21 cellular contexts compared by ENCODE assay signal in genomic region chr2:7728388-7728787, GRCh38.
DNase-seq lines count a peak whose midpoint lies in the region; ATAC-seq and TF ChIP-seq lines count a peak whose summit lies in the region.
"Had no signal": no experiment of that assay in that cellular context is flagged by ENCODE, and none has a peak within 500 bp of the region (broad histone marks: within the 10 kb centered on the region; RNA-seq: fewer than 3 reads in every experiment).

No MANE protein-coding gene starts in this region.

- no peak for ATAC-seq in activated T-cell treated with anti-CD3 and anti-CD28 coated beads, Interleukin-2, amount 50 U/mL, for 4 hours
- ATAC-seq in stimulated activated effector memory CD8-positive, alpha-beta T cell treated with anti-CD3 and anti-CD28 coated beads, Interleukin-12 subunit alpha, Interleukin-12 subunit beta, amount 100 ng/mL, for 72 hours, result no peak
- ATAC-seq in HG03439 (IDR thresholded peaks at IDR 0.05; ENCODE audit: unreplicated experiment) (no peak), GM18907 (IDR thresholded peaks at IDR 0.05; ENCODE audit: unreplicated experiment) (no peak)
- ATAC-seq: SK-N-SH treated with all-trans-retinoic acid at 6 μM for 48 hours had no signal

- H3K36me3 ChIP-seq in duodenal mucosa (ENCODE audit: control insufficient read depth in 1 of 2, insufficient read depth in 2 of 2, low read length in 2 of 2), result no peaks in the 10 kb centered on the region
- H3K36me3 ChIP-seq: BE2C, prostate gland, sigmoid colon had no signal

- H3K4me1 ChIP-seq in duodenal mucosa (ENCODE audit: control insufficient read depth in 1 of 2, insufficient read depth in 2 of 2, low read length in 2 of 2), result no peaks in the 10 kb centered on the region
- H3K4me1 ChIP-seq: BE2C, prostate gland had no signal

- H3K9ac ChIP-seq in duodenal mucosa (ENCODE audit: low read depth in 1 of 2, low read length in 2 of 2), result peak overlapping the region; percentile 23 to 40

- no peaks in the 10 kb centered on the region for H3K9me3 ChIP-seq in duodenal mucosa (ENCODE audit: control insufficient read depth in 1 of 2, low read length in 2 of 2)
- H3K9me3 ChIP-seq: BE2C, prostate gland, sigmoid colon had no signal

- CTCF ChIA-PET in activated CD4-positive, alpha-beta memory T cell treated with anti-CD3 and anti-CD28 coated beads for 36 hours (lab: Charles Lee), result interaction anchor here (1.1 kb wide), 1 partner anchor 14 kb away, joined by 4 read pairs; no protein-coding TSS in a partner anchor

- no peak overlapping the region for H3K27ac ChIP-seq in duodenal mucosa (ENCODE audit: low read depth, low read length)
- H3K27ac ChIP-seq: prostate gland, sigmoid colon had no signal

- H3K9me3 Mint-ChIP-seq in activated T-cell treated with anti-CD3 and anti-CD28 coated beads, Interleukin-2, amount 50 U/mL, for 4 hours, result no peaks in the 10 kb centered on the region
- H3K9me3 Mint-ChIP-seq in activated CD4-positive, alpha-beta memory T cell treated with anti-CD3 and anti-CD28 coated beads for 36 hours, result no peaks in the 10 kb centered on the region
- no peaks in the 10 kb centered on the region for H3K9me3 Mint-ChIP-seq in stimulated activated effector memory CD8-positive, alpha-beta T cell treated with anti-CD3 and anti-CD28 coated beads, Interleukin-12 subunit alpha, Interleukin-12 subunit beta, amount 100 ng/mL, for 72 hours
- no peaks in the 10 kb centered on the region for H3K9me3 Mint-ChIP-seq in osteocyte (ENCODE audit: unreplicated experiment)

- H3K27me3 Mint-ChIP-seq in activated T-cell treated with anti-CD3 and anti-CD28 coated beads, Interleukin-2, amount 50 U/mL, for 4 hours (ENCODE audit: low read depth), result no peaks in the 10 kb centered on the region
- H3K27me3 Mint-ChIP-seq in activated CD4-positive, alpha-beta memory T cell treated with anti-CD3 and anti-CD28 coated beads for 36 hours, result no peaks in the 10 kb centered on the region
- H3K27me3 Mint-ChIP-seq in osteocyte (ENCODE audit: unreplicated experiment), result no peaks in the 10 kb centered on the region

- H3K27me3 ChIP-seq in duodenal mucosa (ENCODE audit: control insufficient read depth in 1 of 2, insufficient read depth in 2 of 2, low read length in 2 of 2), result peaks cover 0 to 5% of the 10 kb centered on the region in 2 donors
- H3K27me3 ChIP-seq: BE2C, sigmoid colon had no signal

- H3K4me1 Mint-ChIP-seq in activated T-cell treated with anti-CD3 and anti-CD28 coated beads, Interleukin-2, amount 50 U/mL, for 4 hours (ENCODE audit: low read depth), result peaks cover 54% of the 10 kb centered on the region
- peaks cover 59% of the 10 kb centered on the region for H3K4me1 Mint-ChIP-seq in activated CD4-positive, alpha-beta memory T cell treated with anti-CD3 and anti-CD28 coated beads for 36 hours (ENCODE audit: low read depth)
- H3K4me1 Mint-ChIP-seq in stimulated activated effector memory CD8-positive, alpha-beta T cell treated with anti-CD3 and anti-CD28 coated beads, Interleukin-12 subunit alpha, Interleukin-12 subunit beta, amount 100 ng/mL, for 72 hours, result peaks cover 50% of the 10 kb centered on the region
- no peaks in the 10 kb centered on the region for H3K4me1 Mint-ChIP-seq in osteocyte (ENCODE audit: unreplicated experiment)

- peak overlapping the region; percentile 12 to 55 for H3K4me3 ChIP-seq in duodenal mucosa (ENCODE audit: low read depth in 1 of 2, low read length in 2 of 2)
- H3K4me3 ChIP-seq: lung, prostate gland, sigmoid colon had no signal

- intact Hi-C loops in activated CD4-positive, alpha-beta memory T cell treated with anti-CD3 and anti-CD28 coated beads for 36 hours (cut with micrococcal nuclease), result loop anchor here (2.0 to 5.0 kb wide), 4 partner anchors 14 to 814 kb away; no protein-coding TSS in a partner anchor

- peak overlapping the region; percentile 89 for H3K27ac Mint-ChIP-seq in activated CD4-positive, alpha-beta memory T cell treated with anti-CD3 and anti-CD28 coated beads for 36 hours
- peak overlapping the region; percentile 90 for H3K27ac Mint-ChIP-seq in stimulated activated effector memory CD8-positive, alpha-beta T cell treated with anti-CD3 and anti-CD28 coated beads, Interleukin-12 subunit alpha, Interleukin-12 subunit beta, amount 100 ng/mL, for 72 hours
- H3K27ac Mint-ChIP-seq in osteocyte (ENCODE audit: unreplicated experiment), result no peak overlapping the region

- no peak for TF ChIP-seq CTCF in osteocyte (IDR thresholded peaks at IDR 0.05)

- H3K4me3 Mint-ChIP-seq in activated T-cell treated with anti-CD3 and anti-CD28 coated beads, Interleukin-2, amount 50 U/mL, for 4 hours, result peak overlapping the region; percentile 77
- H3K4me3 Mint-ChIP-seq in activated CD4-positive, alpha-beta memory T cell treated with anti-CD3 and anti-CD28 coated beads for 36 hours, result peak overlapping the region; percentile 80
- peak overlapping the region; percentile 72 for H3K4me3 Mint-ChIP-seq in stimulated activated effector memory CD8-positive, alpha-beta T cell treated with anti-CD3 and anti-CD28 coated beads, Interleukin-12 subunit alpha, Interleukin-12 subunit beta, amount 100 ng/mL, for 72 hours
- no peak overlapping the region for H3K4me3 Mint-ChIP-seq in osteocyte (ENCODE audit: unreplicated experiment)

- H3K36me3 Mint-ChIP-seq in activated T-cell treated with anti-CD3 and anti-CD28 coated beads, Interleukin-2, amount 50 U/mL, for 4 hours (ENCODE audit: insufficient read depth), result peaks cover 2% of the 10 kb centered on the region
- peaks cover 45% of the 10 kb centered on the region for H3K36me3 Mint-ChIP-seq in activated CD4-positive, alpha-beta memory T cell treated with anti-CD3 and anti-CD28 coated beads for 36 hours
- peaks cover 92% of the 10 kb centered on the region for H3K36me3 Mint-ChIP-seq in stimulated activated effector memory CD8-positive, alpha-beta T cell treated with anti-CD3 and anti-CD28 coated beads, Interleukin-12 subunit alpha, Interleukin-12 subunit beta, amount 100 ng/mL, for 72 hours
- no peaks in the 10 kb centered on the region for H3K36me3 Mint-ChIP-seq in osteocyte (ENCODE audit: unreplicated experiment)

- DNase-seq in activated T-cell treated with anti-CD3 and anti-CD28 coated beads, Interleukin-2, amount 50 U/mL, for 4 hours, result no peak
- DNase-seq in activated T-cell treated with anti-CD3 and anti-CD28 coated beads, Interleukin-2, amount 50 U/mL, for 1 hour, result no peak
- no peak for DNase-seq in activated CD4-positive, alpha-beta memory T cell treated with anti-CD3 and anti-CD28 coated beads for 36 hours
- DNase-seq in stimulated activated effector memory CD8-positive, alpha-beta T cell treated with anti-CD3 and anti-CD28 coated beads, Interleukin-12 subunit alpha, Interleukin-12 subunit beta, amount 100 ng/mL, for 72 hours (ENCODE audit: low spot score in 2 of 2), result no peak
- no peak for DNase-seq in osteocyte (ENCODE audit: extremely low spot score, unreplicated experiment)
- DNase-seq: BE2C; Calu3; central memory CD4-positive, alpha-beta T cell; glutamatergic neuron; H7; KBM-7; MM.1S; NCI-H1436 treated with DMSO at 0.1 percent for 48 hours; OCI-M1; sigmoid colon had no signal

- POLR2A ChIA-PET in activated CD4-positive, alpha-beta memory T cell treated with anti-CD3 and anti-CD28 coated beads for 36 hours (lab: Charles Lee), result interaction anchor here (1.1 to 1.2 kb wide), 2 partner anchors 57 to 278 kb away, joined by 3 to 5 read pairs; no protein-coding TSS in a partner anchor
